ENCODE assay signal across 1 cellular context in the genomic region with DNA sequence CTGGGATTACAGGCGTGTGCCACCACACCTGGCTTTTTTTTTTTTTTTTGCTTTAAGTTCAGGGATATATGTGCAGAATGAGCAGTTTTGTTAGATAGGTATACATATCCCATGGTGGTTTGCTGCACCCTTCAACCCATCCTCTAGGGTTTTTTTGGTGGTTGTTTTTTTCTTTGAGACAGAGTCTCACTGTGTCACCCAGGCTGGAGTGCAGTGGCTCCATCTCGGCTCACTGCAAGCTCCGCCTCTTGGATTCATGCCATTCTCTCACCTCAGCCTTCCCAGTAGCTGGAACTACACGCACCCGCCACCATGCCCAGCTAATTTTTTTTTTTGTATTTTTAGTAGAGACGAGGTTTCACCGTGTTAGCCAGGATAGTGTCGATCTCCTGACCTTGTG.
TF ChIP-seq lines count a peak whose summit lies in the region.
"Not testable (repeated sequence)": the region's sequence is repeated elsewhere in the genome, so short reads cannot be mapped to it uniquely, and the experiment has no call there.

No MANE protein-coding gene starts in this region.

TF ChIP-seq in HepG2, 621 proteins besides CTCF, POLR2A, EP300 and RAD21:
- TF ChIP-seq, protein P1, sequence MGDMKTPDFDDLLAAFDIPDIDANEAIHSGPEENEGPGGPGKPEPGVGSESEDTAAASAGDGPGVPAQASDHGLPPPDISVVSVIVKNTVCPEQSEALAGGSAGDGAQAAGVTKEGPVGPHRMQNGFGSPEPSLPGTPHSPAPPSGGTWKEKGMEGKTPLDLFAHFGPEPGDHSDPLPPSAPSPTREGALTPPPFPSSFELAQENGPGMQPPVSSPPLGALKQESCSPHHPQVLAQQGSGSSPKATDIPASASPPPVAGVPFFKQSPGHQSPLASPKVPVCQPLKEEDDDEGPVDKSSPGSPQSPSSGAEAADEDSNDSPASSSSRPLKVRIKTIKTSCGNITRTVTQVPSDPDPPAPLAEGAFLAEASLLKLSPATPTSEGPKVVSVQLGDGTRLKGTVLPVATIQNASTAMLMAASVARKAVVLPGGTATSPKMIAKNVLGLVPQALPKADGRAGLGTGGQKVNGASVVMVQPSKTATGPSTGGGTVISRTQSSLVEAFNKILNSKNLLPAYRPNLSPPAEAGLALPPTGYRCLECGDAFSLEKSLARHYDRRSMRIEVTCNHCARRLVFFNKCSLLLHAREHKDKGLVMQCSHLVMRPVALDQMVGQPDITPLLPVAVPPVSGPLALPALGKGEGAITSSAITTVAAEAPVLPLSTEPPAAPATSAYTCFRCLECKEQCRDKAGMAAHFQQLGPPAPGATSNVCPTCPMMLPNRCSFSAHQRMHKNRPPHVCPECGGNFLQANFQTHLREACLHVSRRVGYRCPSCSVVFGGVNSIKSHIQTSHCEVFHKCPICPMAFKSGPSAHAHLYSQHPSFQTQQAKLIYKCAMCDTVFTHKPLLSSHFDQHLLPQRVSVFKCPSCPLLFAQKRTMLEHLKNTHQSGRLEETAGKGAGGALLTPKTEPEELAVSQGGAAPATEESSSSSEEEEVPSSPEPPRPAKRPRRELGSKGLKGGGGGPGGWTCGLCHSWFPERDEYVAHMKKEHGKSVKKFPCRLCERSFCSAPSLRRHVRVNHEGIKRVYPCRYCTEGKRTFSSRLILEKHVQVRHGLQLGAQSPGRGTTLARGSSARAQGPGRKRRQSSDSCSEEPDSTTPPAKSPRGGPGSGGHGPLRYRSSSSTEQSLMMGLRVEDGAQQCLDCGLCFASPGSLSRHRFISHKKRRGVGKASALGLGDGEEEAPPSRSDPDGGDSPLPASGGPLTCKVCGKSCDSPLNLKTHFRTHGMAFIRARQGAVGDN (CRISPR knock-in tag; IDR thresholded peaks at IDR 0.05) = peak; percentile 12; the same call in 1 of the 2 replicates
- TF ChIP-seq, protein P2, sequence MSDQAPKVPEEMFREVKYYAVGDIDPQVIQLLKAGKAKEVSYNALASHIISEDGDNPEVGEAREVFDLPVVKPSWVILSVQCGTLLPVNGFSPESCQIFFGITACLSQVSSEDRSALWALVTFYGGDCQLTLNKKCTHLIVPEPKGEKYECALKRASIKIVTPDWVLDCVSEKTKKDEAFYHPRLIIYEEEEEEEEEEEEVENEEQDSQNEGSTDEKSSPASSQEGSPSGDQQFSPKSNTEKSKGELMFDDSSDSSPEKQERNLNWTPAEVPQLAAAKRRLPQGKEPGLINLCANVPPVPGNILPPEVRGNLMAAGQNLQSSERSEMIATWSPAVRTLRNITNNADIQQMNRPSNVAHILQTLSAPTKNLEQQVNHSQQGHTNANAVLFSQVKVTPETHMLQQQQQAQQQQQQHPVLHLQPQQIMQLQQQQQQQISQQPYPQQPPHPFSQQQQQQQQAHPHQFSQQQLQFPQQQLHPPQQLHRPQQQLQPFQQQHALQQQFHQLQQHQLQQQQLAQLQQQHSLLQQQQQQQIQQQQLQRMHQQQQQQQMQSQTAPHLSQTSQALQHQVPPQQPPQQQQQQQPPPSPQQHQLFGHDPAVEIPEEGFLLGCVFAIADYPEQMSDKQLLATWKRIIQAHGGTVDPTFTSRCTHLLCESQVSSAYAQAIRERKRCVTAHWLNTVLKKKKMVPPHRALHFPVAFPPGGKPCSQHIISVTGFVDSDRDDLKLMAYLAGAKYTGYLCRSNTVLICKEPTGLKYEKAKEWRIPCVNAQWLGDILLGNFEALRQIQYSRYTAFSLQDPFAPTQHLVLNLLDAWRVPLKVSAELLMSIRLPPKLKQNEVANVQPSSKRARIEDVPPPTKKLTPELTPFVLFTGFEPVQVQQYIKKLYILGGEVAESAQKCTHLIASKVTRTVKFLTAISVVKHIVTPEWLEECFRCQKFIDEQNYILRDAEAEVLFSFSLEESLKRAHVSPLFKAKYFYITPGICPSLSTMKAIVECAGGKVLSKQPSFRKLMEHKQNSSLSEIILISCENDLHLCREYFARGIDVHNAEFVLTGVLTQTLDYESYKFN (CRISPR knock-in tag; conservative IDR thresholded peaks at IDR 0.05) = 0 out of 2 replicates have a peak, but pooled peaks have one; percentile 29
- TF ChIP-seq TBX2 (CRISPR knock-in tag; IDR thresholded peaks at IDR 0.05; ENCODE audit: borderline replicate concordance) (peak; percentile 18; the same call in 1 of the 2 replicates), NR2F6 (CRISPR knock-in tag; IDR thresholded peaks at IDR 0.05) (0 out of 2 replicates have a peak, but pooled peaks have one; percentile 8), DMAP1 (CRISPR knock-in tag; IDR thresholded peaks at IDR 0.05) (peak; percentile 38; the same call in 1 of the 2 replicates), ZBTB3 (CRISPR knock-in tag; IDR thresholded peaks at IDR 0.05; ENCODE audit: borderline replicate concordance, low read depth) (peak; percentile 71; the same call in 1 of the 2 replicates), SALL1 (CRISPR knock-in tag; IDR thresholded peaks at IDR 0.05) (0 out of 2 replicates have a peak, but pooled peaks have one; percentile 23), ZNF431 (CRISPR knock-in tag; IDR thresholded peaks at IDR 0.05; ENCODE audit: borderline replicate concordance, low read depth) (peak; percentile 95; the same call in 1 of the 2 replicates), POLR2AphosphoS5 (IDR thresholded peaks at IDR 0.05; ENCODE audit: low read depth, low read length) (0 out of 2 replicates have a peak, but pooled peaks have one; percentile 8), SAP130 (CRISPR knock-in tag; IDR thresholded peaks at IDR 0.05; ENCODE audit: low read depth) (0 out of 2 replicates have a peak, but pooled peaks have one; percentile 17)
- TF ChIP-seq, protein P3, sequence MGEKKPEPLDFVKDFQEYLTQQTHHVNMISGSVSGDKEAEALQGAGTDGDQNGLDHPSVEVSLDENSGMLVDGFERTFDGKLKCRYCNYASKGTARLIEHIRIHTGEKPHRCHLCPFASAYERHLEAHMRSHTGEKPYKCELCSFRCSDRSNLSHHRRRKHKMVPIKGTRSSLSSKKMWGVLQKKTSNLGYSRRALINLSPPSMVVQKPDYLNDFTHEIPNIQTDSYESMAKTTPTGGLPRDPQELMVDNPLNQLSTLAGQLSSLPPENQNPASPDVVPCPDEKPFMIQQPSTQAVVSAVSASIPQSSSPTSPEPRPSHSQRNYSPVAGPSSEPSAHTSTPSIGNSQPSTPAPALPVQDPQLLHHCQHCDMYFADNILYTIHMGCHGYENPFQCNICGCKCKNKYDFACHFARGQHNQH (CRISPR knock-in tag; IDR thresholded peaks at IDR 0.05) = 0 out of 2 replicates have a peak, but pooled peaks have one; percentile 33
- TF ChIP-seq NR2F6 (IDR thresholded peaks at IDR 0.05) = not testable (repeated sequence)
- TF ChIP-seq, protein P4, sequence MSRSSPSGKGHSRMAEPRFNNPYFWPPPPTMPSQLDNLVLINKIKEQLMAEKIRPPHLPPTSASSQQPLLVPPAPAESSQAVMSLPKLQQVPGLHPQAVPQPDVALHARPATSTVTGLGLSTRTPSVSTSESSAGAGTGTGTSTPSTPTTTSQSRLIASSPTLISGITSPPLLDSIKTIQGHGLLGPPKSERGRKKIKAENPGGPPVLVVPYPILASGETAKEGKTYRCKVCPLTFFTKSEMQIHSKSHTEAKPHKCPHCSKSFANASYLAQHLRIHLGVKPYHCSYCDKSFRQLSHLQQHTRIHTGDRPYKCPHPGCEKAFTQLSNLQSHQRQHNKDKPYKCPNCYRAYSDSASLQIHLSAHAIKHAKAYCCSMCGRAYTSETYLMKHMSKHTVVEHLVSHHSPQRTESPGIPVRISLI (CRISPR knock-in tag; IDR thresholded peaks at IDR 0.05; ENCODE audit: borderline replicate concordance) = peak; percentile 84
